11 cellular contexts compared by ENCODE assay signal in the genomic region with DNA sequence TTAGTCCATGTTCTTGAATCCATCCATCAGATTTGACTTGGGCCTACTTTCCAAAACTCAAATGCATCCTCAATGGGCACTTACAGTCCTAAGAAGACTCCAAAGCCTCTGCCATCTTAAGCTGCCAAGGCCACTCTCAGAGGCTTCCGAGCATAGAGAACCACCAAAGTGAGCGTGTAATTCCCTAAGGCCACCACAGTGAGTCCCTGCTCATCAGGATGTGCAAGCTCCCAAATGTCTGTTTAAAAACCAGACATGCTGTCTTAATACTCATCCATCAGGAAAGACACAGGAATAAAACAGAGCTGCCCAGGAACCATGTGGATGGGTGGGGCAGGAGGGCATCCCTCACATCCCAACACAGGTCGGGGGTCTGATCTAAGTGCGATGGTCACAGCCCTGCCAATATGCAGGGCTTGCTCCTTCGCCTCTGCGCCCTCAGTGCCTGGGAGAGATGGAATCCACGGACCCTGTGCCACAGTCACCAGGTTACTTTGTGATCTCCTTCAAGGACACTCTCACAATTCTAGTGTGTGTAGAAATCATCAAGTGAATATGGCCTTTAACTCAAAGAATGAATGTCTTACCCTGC.
DNase-seq lines count a peak whose midpoint lies in the region; ATAC-seq and TF ChIP-seq lines count a peak whose summit lies in the region.
"Had no signal": no experiment of that assay in that cellular context is flagged by ENCODE, and none has a peak within 500 bp of the region (broad histone marks: within the 10 kb centered on the region; RNA-seq: fewer than 3 reads in every experiment).

No MANE protein-coding gene starts in this region.

- H3K4me1 ChIP-seq in BLaER1 (peaks cover 25% of the 10 kb centered on the region), Karpas-422 (ENCODE audit: low read length) (no peaks in the 10 kb centered on the region)

- TF ChIP-seq CTCF in chondrocyte (IDR thresholded peaks at IDR 0.05), result peak; percentile 25

- H4K20me1 ChIP-seq in BLaER1 (no peaks in the 10 kb centered on the region), Karpas-422 (ENCODE audit: insufficient read depth, low read depth, low read length) (peaks cover 9% of the 10 kb centered on the region; the same call in 1 of the 2 replicates)

- H3K9me3 ChIP-seq in BLaER1 (no peaks in the 10 kb centered on the region), Karpas-422 (ENCODE audit: low read length) (no peaks in the 10 kb centered on the region)

- H3K27ac Mint-ChIP-seq in IgD-negative memory B cell (peak overlapping the region in 2 of 3 donors; percentile 53 to 81), chondrocyte (ENCODE audit: unreplicated experiment) (no peak overlapping the region)

- H3K36me3 ChIP-seq in BLaER1 (peaks cover 76% of the 10 kb centered on the region), Karpas-422 (ENCODE audit: insufficient read depth, low read length) (peaks cover 39% of the 10 kb centered on the region; the same call in 1 of the 2 replicates)

- H3K4me2 ChIP-seq in BLaER1, result no peak overlapping the region
- H3K4me2 ChIP-seq in Karpas-422 (ENCODE audit: low read depth, low read length, poor library complexity, severe bottlenecking), result no peak overlapping the region

- H3K4me1 Mint-ChIP-seq in IgD-negative memory B cell, result peaks cover 11 to 12% (median 12%) of the 10 kb centered on the region in 3 donors
- H3K4me1 Mint-ChIP-seq in chondrocyte (ENCODE audit: low read depth), result peaks cover 24% of the 10 kb centered on the region

- 0 out of 2 replicates have a peak overlapping the region, but pooled peaks have one; percentile 7 for H3K27ac ChIP-seq in BLaER1
- H3K27ac ChIP-seq in Karpas-422 (ENCODE audit: low read length), result no peak overlapping the region
- H3K27ac ChIP-seq: SK-N-MC had no signal

- H3K27me3 Mint-ChIP-seq in IgD-negative memory B cell, result no peaks in the 10 kb centered on the region
- H3K27me3 Mint-ChIP-seq in chondrocyte (ENCODE audit: low read depth), result no peaks in the 10 kb centered on the region

- H3K36me3 Mint-ChIP-seq in IgD-negative memory B cell (peaks cover 4% of the 10 kb centered on the region), chondrocyte (ENCODE audit: low read depth) (peaks cover 46% of the 10 kb centered on the region)

- H3K9ac ChIP-seq in BLaER1 (no peak overlapping the region), Karpas-422 (ENCODE audit: low read length) (no peak overlapping the region)

- DNase-seq in chondrocyte (ENCODE audit: low spot score) (peak; percentile 68), pons (ENCODE audit: low spot score) (peak; percentile 47), mesenteric fat pad (ENCODE audit: low spot score) (no peak), midbrain (lab: John Stamatoyannopoulos, UW) (no peak), Karpas-422 (no peak)
- DNase-seq: GOT3 had no signal

- H3K4me3 Mint-ChIP-seq in IgD-negative memory B cell (no peak overlapping the region), chondrocyte (ENCODE audit: unreplicated experiment) (no peak overlapping the region)

- ATAC-seq in GM21515 (IDR thresholded peaks at IDR 0.05; ENCODE audit: unreplicated experiment), result no peak
- ATAC-seq: activated CD4-positive, CD25-positive, alpha-beta regulatory T cell treated with anti-CD3 and anti-CD28 coated beads, Interleukin-2, amount 50 U/mL, for 24 hours had no signal

- H3K9me3 Mint-ChIP-seq in IgD-negative memory B cell (no peaks in the 10 kb centered on the region), chondrocyte (ENCODE audit: low read depth) (no peaks in the 10 kb centered on the region)

- no peak overlapping the region for H2AFZ ChIP-seq in Karpas-422 (ENCODE audit: low read length)

- no peaks in the 10 kb centered on the region for H3K79me2 ChIP-seq in Karpas-422 (ENCODE audit: low read length)

- H3K4me3 ChIP-seq in BLaER1 (no peak overlapping the region), Karpas-422 (ENCODE audit: low read length) (no peak overlapping the region)
- H3K4me3 ChIP-seq: SK-N-MC had no signal

- H3K9me2 ChIP-seq in Karpas-422 (replicated peaks; ENCODE audit: insufficient read depth, low read length), result no peaks in the 10 kb centered on the region

- H3K27me3 ChIP-seq in BLaER1 (no peaks in the 10 kb centered on the region), Karpas-422 (ENCODE audit: low read length) (no peaks in the 10 kb centered on the region)

Comparison
In these comparisons a context has a peak if more than half of its experiments do, and no peak if none do; other contexts are left out.
1. DNase-seq: peak in chondrocyte (single experiment) and pons (single experiment); none in mesenteric fat pad (single experiment), midbrain (single experiment) and Karpas-422 (single experiment).